In the genomic region with DNA sequence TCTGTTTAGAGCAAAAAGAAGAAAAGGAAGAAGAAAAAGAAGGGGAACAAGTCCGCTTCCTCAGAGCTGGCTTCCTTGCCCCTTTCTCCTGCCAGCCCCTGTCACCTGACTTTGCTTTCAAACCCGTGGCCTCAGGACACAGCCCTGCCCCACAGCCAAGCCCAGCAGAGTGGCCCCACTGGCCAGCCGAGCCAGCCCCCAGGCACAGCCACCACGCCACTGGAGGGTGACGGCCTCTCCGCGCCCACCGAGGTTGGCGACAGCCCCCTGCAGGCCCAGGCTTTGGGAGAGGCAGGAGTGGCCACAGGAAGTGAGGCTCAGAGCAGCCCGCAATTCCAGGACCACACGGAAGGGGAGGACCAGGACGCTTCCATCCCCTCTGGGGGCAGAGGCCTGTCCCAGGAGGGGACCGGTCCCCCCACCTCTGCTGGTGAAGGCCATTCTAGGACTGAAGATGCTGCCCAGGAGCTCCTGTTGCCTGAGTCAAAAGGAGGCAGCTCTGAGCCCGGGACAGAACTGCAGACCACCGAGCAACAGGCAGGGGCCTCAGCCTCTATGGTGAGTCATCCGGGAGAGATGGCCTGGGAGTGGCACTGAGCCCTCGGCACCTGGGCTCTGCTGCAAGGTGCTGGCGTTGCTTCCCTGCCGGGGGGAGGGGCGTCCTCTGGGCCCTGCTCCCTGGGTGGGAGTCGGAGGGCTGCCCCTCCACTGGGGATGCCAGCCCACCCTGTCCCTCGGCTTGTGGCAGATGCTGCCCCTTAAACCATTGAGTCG, we compare ENCODE assay signal across 15 cellular contexts. TPM values are rescaled to one million over a fixed set of nuclear protein-coding genes. Genes with fewer than 3 reads are reported as not detected.
A peak's percentile ranks its signal among the peaks of the same experiment; 100 is the strongest.
DNase-seq lines count a peak whose midpoint lies in the region; ATAC-seq and TF ChIP-seq lines count a peak whose summit lies in the region.
"Had no signal": no experiment of that assay in that cellular context is flagged by ENCODE, and none has a peak within 500 bp of the region (broad histone marks: within the 10 kb centered on the region; RNA-seq: fewer than 3 reads in every experiment).

No MANE protein-coding gene starts in this region.

- peak; percentile 3 for TF ChIP-seq POLR2A in GM19193 (IDR thresholded peaks at IDR 0.05; ENCODE audit: extremely low read depth, insufficient read depth, insufficient read length)
- no peak for TF ChIP-seq POLR2A in erythroblast (IDR thresholded peaks at IDR 0.05; ENCODE audit: low read length)

- no peaks in the 10 kb centered on the region for H3K9me3 Mint-ChIP-seq in activated T-helper 17 cell treated with anti-CD3 and anti-CD28 coated beads, Interleukin-2, amount 50 U/mL, for 72 hours
- no peaks in the 10 kb centered on the region for H3K9me3 Mint-ChIP-seq in mesothelial cell of epicardium
- H3K9me3 Mint-ChIP-seq: activated T-helper 2 cell treated with anti-CD3 and anti-CD28 coated beads, Interferon-gamma antibody, Interleukin-2, Interleukin-4, amounts not matched to agents 10 μg/mL and 5 μg/mL and 100 μg/mL, durations not matched to agents 14 hours and 24 hours and 36 hours; brain; naive B cell had no signal

- H3K27ac ChIP-seq in BLaER1 treated with 17β-estradiol and CSF1 and Interleukin-3, amounts not matched to agents 10 nM and 100 nM: peak overlapping the region in 10 of 11 experiments; percentile 32 to 75 (median 68); a peak in 17 of 22 replicates
- H3K27ac ChIP-seq: gastroesophageal sphincter, SK-N-MC had no signal

- H3K27ac Mint-ChIP-seq in activated T-helper 17 cell treated with anti-CD3 and anti-CD28 coated beads, Interleukin-2, amount 50 U/mL, for 72 hours: peak overlapping the region; percentile 69
- no peak overlapping the region for H3K27ac Mint-ChIP-seq in mesothelial cell of epicardium

- peaks cover 51 to 97% (median 73%) of the 10 kb centered on the region in 11 experiments for H3K36me3 ChIP-seq in BLaER1 treated with 17β-estradiol and CSF1 and Interleukin-3, amounts not matched to agents 10 nM and 100 nM

- ATAC-seq in activated T-helper 17 cell treated with anti-CD3 and anti-CD28 coated beads, Interleukin-2, amount 50 U/mL, for 72 hours (replicated peaks): no peak
- ATAC-seq in HG02973 (IDR thresholded peaks at IDR 0.05; ENCODE audit: unreplicated experiment) (no peak), GM18517 (IDR thresholded peaks at IDR 0.05; ENCODE audit: unreplicated experiment) (no peak)
- ATAC-seq: gastroesophageal sphincter had no signal

- peaks cover 49% of the 10 kb centered on the region for H3K36me3 Mint-ChIP-seq in activated T-helper 17 cell treated with anti-CD3 and anti-CD28 coated beads, Interleukin-2, amount 50 U/mL, for 72 hours (ENCODE audit: low read depth)
- peaks cover 21% of the 10 kb centered on the region for H3K36me3 Mint-ChIP-seq in mesothelial cell of epicardium

- H3K4me1 ChIP-seq in BLaER1 treated with 17β-estradiol and CSF1 and Interleukin-3, amounts not matched to agents 10 nM and 100 nM: peaks cover 32 to 60% (median 53%) of the 10 kb centered on the region in 10 experiments

- peak overlapping the region; percentile 40 to 77 (median 70) for H3K4me2 ChIP-seq in BLaER1 treated with 17β-estradiol and CSF1 and Interleukin-3, amounts not matched to agents 10 nM and 100 nM

- no peak for TF ChIP-seq CTCF in mesothelial cell of epicardium (IDR thresholded peaks at IDR 0.05; ENCODE audit: unreplicated experiment)

- peak overlapping the region in 10 of 11 experiments; percentile 43 to 67 (median 54); a peak in 14 of 22 replicates for H3K9ac ChIP-seq in BLaER1 treated with 17β-estradiol and CSF1 and Interleukin-3, amounts not matched to agents 10 nM and 100 nM

- H3K4me1 Mint-ChIP-seq in activated T-helper 17 cell treated with anti-CD3 and anti-CD28 coated beads, Interleukin-2, amount 50 U/mL, for 72 hours: peaks cover 4% of the 10 kb centered on the region
- no peaks in the 10 kb centered on the region for H3K4me1 Mint-ChIP-seq in mesothelial cell of epicardium

- H3K4me3 Mint-ChIP-seq in activated T-helper 17 cell treated with anti-CD3 and anti-CD28 coated beads, Interleukin-2, amount 50 U/mL, for 72 hours: no peak overlapping the region
- H3K4me3 Mint-ChIP-seq in mesothelial cell of epicardium: no peak overlapping the region
- H3K4me3 Mint-ChIP-seq: brain, naive B cell had no signal

- H3K27me3 ChIP-seq in BLaER1 treated with 17β-estradiol and CSF1 and Interleukin-3, amounts not matched to agents 10 nM and 100 nM: no peaks in the 10 kb centered on the region
- H3K27me3 ChIP-seq: gastroesophageal sphincter had no signal

- H4K20me1 ChIP-seq in BLaER1 treated with 17β-estradiol and CSF1 and Interleukin-3, amounts not matched to agents 10 nM and 100 nM: peaks cover 10 to 59% (median 55%) of the 10 kb centered on the region in 11 experiments; a peak in 19 of 22 replicates

- H3K9me3 ChIP-seq in BLaER1 treated with 17β-estradiol and CSF1 and Interleukin-3, amounts not matched to agents 10 nM and 100 nM (replicated peaks in 1 of 11): no peaks in the 10 kb centered on the region
- H3K9me3 ChIP-seq: gastroesophageal sphincter had no signal

- no peaks in the 10 kb centered on the region for H3K27me3 Mint-ChIP-seq in activated T-helper 17 cell treated with anti-CD3 and anti-CD28 coated beads, Interleukin-2, amount 50 U/mL, for 72 hours
- H3K27me3 Mint-ChIP-seq in mesothelial cell of epicardium (ENCODE audit: low read depth): no peaks in the 10 kb centered on the region
- H3K27me3 Mint-ChIP-seq: brain, naive B cell had no signal

- DNase-seq in medulla oblongata (ENCODE audit: extremely low spot score) (peak; percentile 73), mesothelial cell of epicardium (ENCODE audit: low spot score in 2 of 2, unreplicated experiment in 2 of 2) (no peak), erythroblast (lab: John Stamatoyannopoulos, UW) (no peak)
- DNase-seq: effector memory CD4-positive, alpha-beta T cell; naive B cell; NCI-H187 treated with DMSO at 0.1 percent for 48 hours had no signal

- H3K4me3 ChIP-seq in BLaER1 treated with 17β-estradiol and CSF1 and Interleukin-3, amounts not matched to agents 10 nM and 100 nM: no peak overlapping the region
- H3K4me3 ChIP-seq: gastroesophageal sphincter, SK-N-MC had no signal

RNA-seq across cellular contexts. Expression of a gene that starts 27.3 kb away (rescaled TPM):
- 1,000 to 10,000 TPM; 1,022 to 1,405 TPM for total RNA-seq in activated T-helper 17 cell treated with anti-CD3 and anti-CD28 coated beads, Interleukin-2, amount 50 U/mL, for 72 hours
- 62.6 to 76.7 TPM (median 63.4 TPM) in 3 replicates for total RNA-seq in mesothelial cell of epicardium

Comparison
In these comparisons a context has a peak if more than half of its experiments do, and no peak if none do; other contexts are left out.
1. RNA of a gene that starts 27.3 kb away (total RNA-seq): 1,022 to 1,405 TPM in activated T-helper 17 cell treated with anti-CD3 and anti-CD28 coated beads, Interleukin-2, amount 50 U/mL, for 72 hours; 62.6 to 76.7 TPM in mesothelial cell of epicardium; every median in the first group is over 10 times any median in the second.